ENCODE assay signal across 8 cellular contexts in genomic region chr17:2707721-2708584, GRCh38. TPM values are rescaled to one million over a fixed set of nuclear protein-coding genes. Genes with fewer than 3 reads are reported as not detected.
A peak's percentile ranks its signal among the peaks of the same experiment; 100 is the strongest.
DNase-seq lines count a peak whose midpoint lies in the region; ATAC-seq, FAIRE-seq and TF ChIP-seq lines count a peak whose summit lies in the region.

No MANE protein-coding gene starts in this region.

- peaks cover 52% of the 10 kb centered on the region for H3K4me1 Mint-ChIP-seq in WTC11
- H3K4me1 Mint-ChIP-seq in CD4-positive, alpha-beta memory T cell: peaks cover 26 to 51% (median 40%) of the 10 kb centered on the region in 4 donors

- H3K27me3 Mint-ChIP-seq in WTC11 (ENCODE audit: low read depth): peaks cover 7% of the 10 kb centered on the region
- no peaks in the 10 kb centered on the region for H3K27me3 Mint-ChIP-seq in CD4-positive, alpha-beta memory T cell

- no peak overlapping the region for H3K27ac ChIP-seq in CD4-positive, alpha-beta memory T cell (ENCODE audit: low read depth, low read length)

- H3K9me3 Mint-ChIP-seq in WTC11: no peaks in the 10 kb centered on the region
- no peaks in the 10 kb centered on the region for H3K9me3 Mint-ChIP-seq in CD4-positive, alpha-beta memory T cell

- ATAC-seq in WTC11 (peak; percentile 43), GM19452 (IDR thresholded peaks at IDR 0.05; ENCODE audit: unreplicated experiment) (no peak)

- in situ Hi-C loops in GM13977 (cut with MboI; ENCODE audit: low pct_unique_long_range_greater_than_20kb, low sequenced_read_pairs, unreplicated experiment): no loop called here

- TF ChIP-seq POLR2A in GM12892 (IDR thresholded peaks at IDR 0.05; ENCODE audit: low read depth, low read length): no peak

- H3K9me3 ChIP-seq in MG63: no peaks in the 10 kb centered on the region
- no peaks in the 10 kb centered on the region for H3K9me3 ChIP-seq in CD4-positive, alpha-beta memory T cell (ENCODE audit: control insufficient read depth in 1 of 2, low read length in 2 of 2)

- TF ChIP-seq CTCF in GM13977 (IDR thresholded peaks at IDR 0.05; ENCODE audit: extremely low read depth, insufficient read depth, missing control alignments) (peak; percentile 61), WTC11 (IDR thresholded peaks at IDR 0.05) (peak; percentile 38; the same call in 1 of the 2 replicates)

- POLR2A ChIA-PET in WTC11 (lab: Charles Lee): no interaction called here
- POLR2A ChIA-PET in CD4-positive, alpha-beta memory T cell (lab: Charles Lee; ENCODE audit: partially characterized antibody): interaction anchor here (1.6 kb wide), 1 partner anchor 21 kb away, joined by 7 read pairs; no protein-coding TSS in a partner anchor

- H3K4me3 ChIP-seq in MG63: no peak overlapping the region
- no peak overlapping the region for H3K4me3 ChIP-seq in CD4-positive, alpha-beta memory T cell (ENCODE audit: low read length in 2 of 2)

- no peak overlapping the region for H3K4me3 Mint-ChIP-seq in WTC11
- H3K4me3 Mint-ChIP-seq in CD4-positive, alpha-beta memory T cell: peak overlapping the region in 2 of 8 donors; percentile 39 to 45

- H3K36me3 ChIP-seq in MG63: peaks cover 3% of the 10 kb centered on the region; the same call in 1 of the 2 replicates
- H3K36me3 ChIP-seq in CD4-positive, alpha-beta memory T cell (ENCODE audit: insufficient read depth, low read length): no peaks in the 10 kb centered on the region

- H3K27ac Mint-ChIP-seq in WTC11: no peak overlapping the region
- H3K27ac Mint-ChIP-seq in CD4-positive, alpha-beta memory T cell: peak overlapping the region in 1 of 7 donors; percentile 91

- DNase-seq in GM13977 (ENCODE audit: low spot score) (no peak), WTC11 (ENCODE audit: low spot score) (peak; percentile 73), globus pallidus (ENCODE audit: low spot score) (peak; percentile 69), putamen (ENCODE audit: low spot score) (peak; percentile 62), MG63 (no peak), GM12892 (ENCODE audit: insufficient read length) (no peak)
- no peak for DNase-seq in CD4-positive, alpha-beta memory T cell

- FAIRE-seq in GM12892 (lab: Jason Lieb, UNC): no peak

- H3K36me3 Mint-ChIP-seq in WTC11: peaks cover 3% of the 10 kb centered on the region; the same call in 1 of the 2 replicates
- peaks cover 3 to 13% of the 10 kb centered on the region in 2 donors for H3K36me3 Mint-ChIP-seq in CD4-positive, alpha-beta memory T cell

- intact Hi-C loops in CD4-positive, alpha-beta memory T cell (cut with micrococcal nuclease): no loop called here

- CTCF ChIA-PET in WTC11 (lab: Charles Lee): interaction anchor here (0.5 to 1.7 kb wide), 12 partner anchors 15 to 369 kb away, joined by 3 to 8 read pairs (median 4); partner anchors contain the start of gene CCDC92B
- CTCF ChIA-PET in CD4-positive, alpha-beta memory T cell (lab: Charles Lee; ENCODE audit: partially characterized antibody): interaction anchor here (1.4 kb wide), 1 partner anchor 12 kb away, joined by 4 read pairs; no protein-coding TSS in a partner anchor

- H3K4me1 ChIP-seq in CD4-positive, alpha-beta memory T cell (ENCODE audit: insufficient read depth, low read length): peaks cover 40% of the 10 kb centered on the region

- no peaks in the 10 kb centered on the region for H3K27me3 ChIP-seq in MG63
- H3K27me3 ChIP-seq in CD4-positive, alpha-beta memory T cell (ENCODE audit: insufficient read depth, low read length): no peaks in the 10 kb centered on the region

TF ChIP-seq in WTC11, 78 proteins besides CTCF, POLR2A, EP300 and RAD21:
- TF ChIP-seq ATF2 (CRISPR knock-in tag; IDR thresholded peaks at IDR 0.05; ENCODE audit: borderline replicate concordance, low read depth) (no peak), CREB1 (CRISPR knock-in tag; IDR thresholded peaks at IDR 0.05) (no peak), TP53 (CRISPR knock-in tag; IDR thresholded peaks at IDR 0.05) (no peak), SMAD4 (CRISPR knock-in tag; IDR thresholded peaks at IDR 0.05) (no peak), ZNF317 (CRISPR knock-in tag; IDR thresholded peaks at IDR 0.05; ENCODE audit: borderline replicate concordance, low read depth) (no peak), NR1H2 (CRISPR knock-in tag; IDR thresholded peaks at IDR 0.05) (no peak), E2F4 (CRISPR knock-in tag; IDR thresholded peaks at IDR 0.05; ENCODE audit: borderline replicate concordance, low read depth) (no peak), FOXP1 (CRISPR knock-in tag; IDR thresholded peaks at IDR 0.05; ENCODE audit: borderline replicate concordance) (no peak), ZNF396 (CRISPR knock-in tag; IDR thresholded peaks at IDR 0.05; ENCODE audit: borderline replicate concordance) (no peak), JAZF1 (CRISPR knock-in tag; IDR thresholded peaks at IDR 0.05) (no peak), IRF2 (CRISPR knock-in tag; IDR thresholded peaks at IDR 0.05; ENCODE audit: borderline replicate concordance, low read depth) (no peak), PRDM15 (CRISPR knock-in tag; IDR thresholded peaks at IDR 0.05) (no peak)

RNA-seq across cellular contexts. Expression of gene CLUH, which starts 3.6 kb away (rescaled TPM):
- 79.8 to 105 TPM (median 83.1 TPM) in 3 replicates for total RNA-seq in WTC11 (2021)
- total RNA-seq in MG63 (2014; rRNA removed; shearing (Covaris generic); ENCODE audit: low replicate concordance): 44.7 and 63.8 TPM in 2 replicates
- 27.1 TPM for polyA plus RNA-seq in GM12892 (2012; ENCODE audit: missing spikeins)
- 10 to 100 TPM; 43.5 to 44.1 TPM for total RNA-seq in CD4-positive, alpha-beta memory T cell
- polyA plus RNA-seq in CD4-positive, alpha-beta memory T cell: 10 to 100 TPM in 1 of 2 donors, 1 to 10 TPM in 1; 5.5 to 14.7 TPM

RNA-seq across cellular contexts. Expression of gene CCDC92B, which starts 41.5 kb away (rescaled TPM):
- 14.4 to 15.2 TPM (median 14.6 TPM) in 3 replicates for total RNA-seq in WTC11 (2021)
- not detected in 2 replicates for total RNA-seq in MG63 (2014; rRNA removed; shearing (Covaris generic); ENCODE audit: low replicate concordance)
- not detected for polyA plus RNA-seq in GM12892 (2012; ENCODE audit: missing spikeins)
- total RNA-seq in CD4-positive, alpha-beta memory T cell: under 1 TPM; 0.32 to 0.47 TPM
- polyA plus RNA-seq in CD4-positive, alpha-beta memory T cell: not detected

Comparison
In these comparisons a context has a peak if more than half of its experiments do, and no peak if none do; other contexts are left out.
1. DNase-seq: peak in WTC11 (single experiment), globus pallidus (single experiment) and putamen (single experiment); none in GM13977 (single experiment), MG63 (single experiment), GM12892 (single experiment) and CD4-positive, alpha-beta memory T cell (0 of 5).
2. RNA of gene CCDC92B, which starts 41.5 kb away (total RNA-seq): 14.4 to 15.2 TPM in WTC11; 0.32 to 0.47 TPM in CD4-positive, alpha-beta memory T cell and not detected in MG63; every median in the first group is over 10 times any median in the second.